8 cellular contexts compared by ENCODE assay signal in the genomic region with DNA sequence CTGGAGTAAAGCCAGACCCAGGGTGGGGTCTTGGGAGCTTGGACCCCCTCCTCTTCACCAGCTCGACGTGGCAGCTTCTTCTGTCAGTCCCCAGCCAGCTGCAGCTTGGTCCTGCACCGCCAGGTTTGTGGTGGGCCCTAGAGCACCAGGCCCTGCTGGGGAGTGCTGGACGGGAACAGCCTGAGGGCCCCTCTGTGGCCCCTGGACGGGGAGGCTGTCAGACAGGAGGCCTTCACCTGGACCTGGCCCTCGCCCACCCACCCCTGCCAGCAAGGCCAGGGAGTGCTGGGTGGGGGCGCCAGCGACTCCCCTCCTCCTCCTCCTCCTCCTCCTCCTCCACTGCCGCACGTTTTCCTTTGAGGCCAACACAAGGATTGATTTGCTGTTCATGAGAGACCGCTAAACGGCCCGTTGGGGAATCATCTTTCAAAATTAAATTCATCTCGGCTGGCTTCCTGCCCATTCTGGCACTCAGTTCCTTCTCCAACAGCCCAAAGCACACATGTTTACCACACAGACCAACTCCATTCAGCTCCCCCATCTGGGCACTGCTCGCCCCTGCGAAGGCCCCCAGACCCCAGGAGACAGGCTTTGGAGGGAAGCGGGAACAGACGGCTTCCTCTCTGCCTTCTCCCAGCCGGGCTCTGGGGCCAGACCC.
DNase-seq lines count a peak whose midpoint lies in the region; ATAC-seq and TF ChIP-seq lines count a peak whose summit lies in the region.

No MANE protein-coding gene starts in this region.

- H3K4me2 ChIP-seq in DND-41 (ENCODE audit: insufficient read depth, low read length) = peak overlapping the region; percentile 92

- peaks cover 43% of the 10 kb centered on the region for H4K20me1 ChIP-seq in DND-41 (ENCODE audit: insufficient read depth, low read length)

- H3K27me3 ChIP-seq in DND-41 (ENCODE audit: insufficient read depth, low read length, poor library complexity) (peaks cover 59% of the 10 kb centered on the region), neuron (ENCODE audit: insufficient read depth, low read length) (peaks cover 9% of the 10 kb centered on the region)

- no peaks in the 10 kb centered on the region for H3K79me2 ChIP-seq in DND-41 (ENCODE audit: insufficient read depth, low read length)

- H3K27ac ChIP-seq in DND-41 (ENCODE audit: low read length) = no peak overlapping the region

- H3K27me3 Mint-ChIP-seq in central memory CD8-positive, alpha-beta T cell = peaks cover 24% of the 10 kb centered on the region

- no peaks in the 10 kb centered on the region for H3K9me3 Mint-ChIP-seq in central memory CD8-positive, alpha-beta T cell

- H3K4me1 ChIP-seq in DND-41 (ENCODE audit: insufficient read depth, low read length) (peaks cover 25% of the 10 kb centered on the region), neuron (ENCODE audit: insufficient read depth, low read length) (peaks cover 43% of the 10 kb centered on the region)

- no peak overlapping the region for H2AFZ ChIP-seq in DND-41 (ENCODE audit: low read depth, low read length)
- no peak overlapping the region for H2AFZ ChIP-seq in neuron (ENCODE audit: low read depth, low read length)

- no peak for ATAC-seq in DND-41 (ENCODE audit: insufficient read depth, low read depth)
- no peak for ATAC-seq in central memory CD8-positive, alpha-beta T cell (replicated peaks; ENCODE audit: extremely low read depth, poor library complexity, severe bottlenecking)

- peaks cover 8% of the 10 kb centered on the region for H3K4me1 Mint-ChIP-seq in central memory CD8-positive, alpha-beta T cell

- H3K4me3 Mint-ChIP-seq in central memory CD8-positive, alpha-beta T cell = peak overlapping the region; percentile 78

- H3K27ac Mint-ChIP-seq in central memory CD8-positive, alpha-beta T cell (ENCODE audit: low read depth) = no peak overlapping the region

- H3K4me3 ChIP-seq in DND-41 (ENCODE audit: low read depth in 1 of 2, low read length in 2 of 2) = no peak overlapping the region
- peak overlapping the region; percentile 57 for H3K4me3 ChIP-seq in neuron (ENCODE audit: low read length)

- H3K9ac ChIP-seq in DND-41 (ENCODE audit: low read depth, low read length) = peak overlapping the region; percentile 41; the same call in 1 of the 2 replicates

- no peak for TF ChIP-seq CTCF in DND-41 (IDR thresholded peaks at IDR 0.05; ENCODE audit: borderline replicate concordance, extremely low read depth, low read length, poor library complexity, severe bottlenecking)

- no peaks in the 10 kb centered on the region for H3K36me3 ChIP-seq in DND-41 (ENCODE audit: insufficient read depth, low read length)
- no peaks in the 10 kb centered on the region for H3K36me3 ChIP-seq in neuron (ENCODE audit: insufficient read depth, low read length)

- no peaks in the 10 kb centered on the region for H3K9me3 ChIP-seq in DND-41 (ENCODE audit: insufficient read depth, low read length, severe bottlenecking)
- H3K9me3 ChIP-seq in neuron (ENCODE audit: low read length) = no peaks in the 10 kb centered on the region

- DNase-seq in DND-41 (no peak), Kasumi-1 (lab: John Stamatoyannopoulos, UW) (peak; percentile 63 to 75), SIG-M5 treated with dmso at 0.1 percent for 504 hours (lab: John Stamatoyannopoulos, UW; ENCODE audit: unreplicated experiment) (no peak), kidney glomerular epithelial cell (lab: John Stamatoyannopoulos, UW) (no peak), NCI-H524 treated with DMSO at 0.1 percent for 48 hours (lab: John Stamatoyannopoulos, UW) (no peak)
- DNase-seq in central memory CD8-positive, alpha-beta T cell (ENCODE audit: low spot score in 2 of 2) = no peak
- no peak for DNase-seq in activated CD8-positive, alpha-beta memory T cell treated with anti-CD3 and anti-CD28 coated beads for 24 hours

- peaks cover 2% of the 10 kb centered on the region for H3K36me3 Mint-ChIP-seq in central memory CD8-positive, alpha-beta T cell (ENCODE audit: insufficient read depth)

Comparison
In these comparisons a context has a peak if more than half of its experiments do, and no peak if none do; other contexts are left out.
1. DNase-seq: peak in Kasumi-1 (2 of 2); none in DND-41 (single experiment), central memory CD8-positive, alpha-beta T cell (0 of 2), SIG-M5 treated with dmso at 0.1 percent for 504 hours (single experiment), activated CD8-positive, alpha-beta memory T cell treated with anti-CD3 and anti-CD28 coated beads for 24 hours (single experiment), kidney glomerular epithelial cell (single experiment) and NCI-H524 treated with DMSO at 0.1 percent for 48 hours (single experiment).